ENCODE assay signal across 11 cellular contexts in genomic region chr2:184956856-184957255, GRCh38.
"Had no signal": no experiment of that assay in that cellular context is flagged by ENCODE, and none has a peak within 500 bp of the region (broad histone marks: within the 10 kb centered on the region; RNA-seq: fewer than 3 reads in every experiment).

No MANE protein-coding gene starts in this region.

- H3K9me3 ChIP-seq: HAP-1 had no signal

- H3K4me1 Mint-ChIP-seq: GM23338, H9 had no signal

- ATAC-seq: GM23338, HCT116 had no signal

- DNase-seq: GM23248, GOT3, H7, H9, HCEC 1CT, HFFc6 had no signal

- H2AFZ ChIP-seq: GM23248, GM23338 had no signal

- H3K27ac ChIP-seq: GM23248 had no signal

- H3K9ac ChIP-seq: GM23248 had no signal

- H3K4me2 ChIP-seq: GM23338 had no signal

- H3K36me3 ChIP-seq: HAP-1 had no signal

- FAIRE-seq: H1, H54 had no signal

- H3K4me3 ChIP-seq: GM23248, GM23338, HAP-1 had no signal

- H3K9me3 Mint-ChIP-seq: GM23338, H9 had no signal

- H3K4me3 Mint-ChIP-seq: GM23338, H9, HFFc6 had no signal

- H3K4me1 ChIP-seq: HAP-1 had no signal
